ENCODE assay signal across 8 cellular contexts in genomic region chr16:83878838-83879237, GRCh38. TPM values are rescaled to one million over a fixed set of nuclear protein-coding genes. Genes with fewer than 3 reads are reported as not detected.
DNase-seq lines count a peak whose midpoint lies in the region; ATAC-seq, FAIRE-seq and TF ChIP-seq lines count a peak whose summit lies in the region.

No MANE protein-coding gene starts in this region.

- peaks cover 0 to 6% (median 3%) of the 10 kb centered on the region in 3 donors for H3K27me3 ChIP-seq in stomach

- no peak overlapping the region for H3K27ac Mint-ChIP-seq in neural crest cell (ENCODE audit: unreplicated experiment)

- H3K27me3 Mint-ChIP-seq in neural crest cell (ENCODE audit: low read depth) = no peaks in the 10 kb centered on the region

- H3K4me3 ChIP-seq in stomach = no peak overlapping the region

- H3K9me3 ChIP-seq in stomach = no peaks in the 10 kb centered on the region

- no peaks in the 10 kb centered on the region for H3K36me3 ChIP-seq in stomach

- no peak overlapping the region for H3K27ac ChIP-seq in stomach

- H3K4me1 ChIP-seq in stomach = no peaks in the 10 kb centered on the region

- DNase-seq in D721Med (ENCODE audit: insufficient read length, low spot score) (no peak), NCI-H1694 (lab: John Stamatoyannopoulos, UW) (peak; percentile 22), cerebellum (ENCODE audit: low spot score) (peak; percentile 17), neural crest cell (ENCODE audit: low read depth, low spot score) (peak; percentile 22), HUDEP-2 (lab: John Stamatoyannopoulos, UW; ENCODE audit: unreplicated experiment in 76 of 76) (no peak), NOMO-1 treated with DMSO at 0.1 percent for 48 hours (lab: John Stamatoyannopoulos, UW; ENCODE audit: unreplicated experiment) (no peak), stomach (no peak)

- no peak for FAIRE-seq in D721Med (lab: Jason Lieb, UNC)

- H3K4me1 Mint-ChIP-seq in neural crest cell = peaks cover 5% of the 10 kb centered on the region

- H3K4me3 Mint-ChIP-seq in neural crest cell = no peak overlapping the region

- ATAC-seq in HG02610 (IDR thresholded peaks at IDR 0.05; ENCODE audit: unreplicated experiment) = no peak

- TF ChIP-seq POLR2A in stomach (IDR thresholded peaks at IDR 0.05) = no peak

- no peaks in the 10 kb centered on the region for H3K9me3 Mint-ChIP-seq in neural crest cell

- TF ChIP-seq EP300 in stomach (IDR thresholded peaks at IDR 0.05) = no peak

- no peaks in the 10 kb centered on the region for H3K36me3 Mint-ChIP-seq in neural crest cell (ENCODE audit: low read depth)

- intact Hi-C loops in stomach (cut with DNase I; ENCODE audit: low total_unique reads) = no loop called here

- 17 to 38% (median 27%) methylated on average over 6 of the region's 6 CpGs for WGBS in stomach, 5 donors

- TF ChIP-seq CTCF in D721Med (IDR thresholded peaks at IDR 0.05; ENCODE audit: insufficient read depth, missing control alignments) (peak; percentile 51), neural crest cell (conservative IDR thresholded peaks at IDR 0.05) (peak; percentile 71), stomach (IDR thresholded peaks at IDR 0.05) (peak in 1 of 7 experiments; percentile 41)

RNA-seq across cellular contexts. Expression of gene MLYCD, which starts 20.1 kb away (rescaled TPM):
- total RNA-seq in cerebellum (8.7 TPM), neural crest cell (5.2 and 5.5 TPM in 2 replicates), stomach (10 to 100 TPM; 14.0 to 43.8 (median 22.0) TPM)
- 1 to 10 TPM; 2.9 to 3.5 (median 3.0) TPM for polyA plus RNA-seq in stomach

Comparison
In these comparisons a context has a peak if more than half of its experiments do, and no peak if none do; other contexts are left out.
1. DNase-seq: peak in NCI-H1694 (single experiment), cerebellum (single experiment) and neural crest cell (single experiment); none in D721Med (single experiment), HUDEP-2 (0 of 76), NOMO-1 treated with DMSO at 0.1 percent for 48 hours (single experiment) and stomach (single experiment).